In genomic region chr2:233990261-233990798, GRCh38 we compare ENCODE assay signal across 8 cellular contexts.
DNase-seq lines count a peak whose midpoint lies in the region; ATAC-seq and TF ChIP-seq lines count a peak whose summit lies in the region.

No MANE protein-coding gene starts in this region.

- no peak overlapping the region for H3K27ac ChIP-seq in ascending aorta

- H3K4me1 Mint-ChIP-seq in memory B cell = peaks cover 13% of the 10 kb centered on the region

- intact Hi-C loops in ascending aorta (cut with DNase I) = no loop called here

- peak; percentile 55 for DNase-seq in GM12865 (ENCODE audit: low read depth)
- DNase-seq in activated CD4-positive, alpha-beta T cell treated with anti-CD3 and anti-CD28 coated beads, Interleukin-2, amount 50 U/mL, for 48 hours = peak; percentile 31 to 40
- peak in 1 of 2 donors; percentile 15 for DNase-seq in memory B cell (ENCODE audit: low spot score in 2 of 2)
- DNase-seq in ascending aorta (ENCODE audit: low spot score in 2 of 2) = no peak
- DNase-seq in HuH-7 (ENCODE audit: low spot score) = no peak
- no peak for DNase-seq in NCI-H2196 (lab: John Stamatoyannopoulos, UW; ENCODE audit: unreplicated experiment)

- H3K4me1 ChIP-seq in ascending aorta = no peaks in the 10 kb centered on the region

- no peaks in the 10 kb centered on the region for H3K27me3 ChIP-seq in ascending aorta

- H3K9me3 ChIP-seq in ascending aorta = no peaks in the 10 kb centered on the region

- no peak overlapping the region for H3K27ac Mint-ChIP-seq in memory B cell

- H3K4me3 ChIP-seq in GM12865 (ENCODE audit: low read depth, low read length) (no peak overlapping the region), ascending aorta (no peak overlapping the region)

- H3K36me3 ChIP-seq in ascending aorta = no peaks in the 10 kb centered on the region

- H3K9me3 Mint-ChIP-seq in memory B cell = peaks cover 7% of the 10 kb centered on the region

- no peak overlapping the region for H3K4me3 Mint-ChIP-seq in memory B cell

- ATAC-seq in HG02884 (IDR thresholded peaks at IDR 0.05; ENCODE audit: unreplicated experiment) (peak; percentile 62), memory B cell (ENCODE audit: low read depth) (peak; percentile 86), GM19324 (IDR thresholded peaks at IDR 0.05; ENCODE audit: low FRiP score, unreplicated experiment) (no peak)

- H3K27me3 Mint-ChIP-seq in memory B cell = peaks cover 15% of the 10 kb centered on the region

- TF ChIP-seq CTCF in GM12865 (IDR thresholded peaks at IDR 0.05; ENCODE audit: insufficient read depth, low read depth, low read length, missing control alignments) = no peak
- no peak for TF ChIP-seq CTCF in ascending aorta (IDR thresholded peaks at IDR 0.05)

- peaks cover 5% of the 10 kb centered on the region for H3K36me3 Mint-ChIP-seq in memory B cell

Comparison
In these comparisons a context has a peak if more than half of its experiments do, and no peak if none do; other contexts are left out.
1. DNase-seq: peak in GM12865 (single experiment) and activated CD4-positive, alpha-beta T cell treated with anti-CD3 and anti-CD28 coated beads, Interleukin-2, amount 50 U/mL, for 48 hours (2 of 2); none in ascending aorta (0 of 2), HuH-7 (single experiment) and NCI-H2196 (single experiment).